Comparison of ENCODE assay signal across 5 cellular contexts in genomic region chr10:37442882-37443281, GRCh38.
"Had no signal": no experiment of that assay in that cellular context is flagged by ENCODE, and none has a peak within 500 bp of the region (broad histone marks: within the 10 kb centered on the region; RNA-seq: fewer than 3 reads in every experiment).

No MANE protein-coding gene starts in this region.

- H3K4me3 ChIP-seq: K562 had no signal

- H3K4me1 Mint-ChIP-seq: IgD-negative memory B cell had no signal

- ATAC-seq: HepG2, K562 had no signal

- H3K4me3 Mint-ChIP-seq: IgD-negative memory B cell had no signal

- FAIRE-seq: HepG2, K562 had no signal

- H3K27ac ChIP-seq: HL-60 had no signal

- H3K27me3 Mint-ChIP-seq: IgD-negative memory B cell had no signal

- DNase-seq: IMR-90 had no signal

- H3K27ac Mint-ChIP-seq: IgD-negative memory B cell had no signal
